Comparison of ENCODE assay signal across 1 cellular context in the genomic region with DNA sequence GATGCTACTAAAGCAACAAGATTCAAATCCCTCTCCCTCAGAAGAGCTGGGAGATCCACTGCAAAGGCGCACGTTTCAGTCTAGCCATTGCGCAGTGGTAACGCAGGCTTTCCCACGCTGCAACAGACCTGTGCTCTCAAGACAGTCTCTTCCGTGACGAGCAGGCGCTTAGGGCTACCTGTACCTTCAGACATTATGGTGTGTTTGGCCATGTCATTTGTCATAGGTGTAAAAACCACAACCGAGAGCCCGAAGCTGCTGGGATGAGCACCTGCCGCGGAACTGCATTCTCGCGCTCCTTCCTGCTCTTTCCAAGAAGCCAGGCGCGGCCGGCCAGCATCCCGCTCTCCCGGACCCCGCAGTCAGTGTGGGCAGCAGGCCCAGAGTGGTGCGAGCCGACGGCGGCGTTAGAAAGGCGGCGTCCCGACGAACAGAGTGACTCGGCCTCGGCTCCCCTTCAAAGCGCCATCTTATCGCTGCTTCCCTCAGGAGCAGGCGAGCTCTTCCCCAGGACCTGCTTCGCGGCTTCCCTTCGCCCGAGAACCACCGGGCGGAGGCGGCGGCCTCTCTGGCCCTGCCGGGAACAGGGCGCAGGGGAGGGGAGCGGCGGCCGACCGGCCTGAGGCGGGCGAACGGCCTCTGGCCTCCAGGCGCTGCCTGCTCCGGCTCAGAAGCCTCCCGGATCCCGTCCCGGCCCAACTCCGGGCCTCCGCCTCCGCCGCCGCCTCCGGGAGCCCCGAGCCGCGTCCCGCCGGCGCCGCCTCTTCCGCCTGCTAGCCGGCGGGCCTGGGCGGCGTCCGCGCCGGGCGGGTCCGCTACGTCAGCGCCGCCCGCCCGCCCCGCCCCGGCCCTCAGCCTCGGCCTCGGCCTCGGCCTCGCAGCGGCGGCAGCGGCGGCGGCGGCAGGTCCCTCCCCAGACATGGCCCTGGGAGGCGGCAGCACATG.
TF ChIP-seq lines count a peak whose summit lies in the region.

A gene with protein sequence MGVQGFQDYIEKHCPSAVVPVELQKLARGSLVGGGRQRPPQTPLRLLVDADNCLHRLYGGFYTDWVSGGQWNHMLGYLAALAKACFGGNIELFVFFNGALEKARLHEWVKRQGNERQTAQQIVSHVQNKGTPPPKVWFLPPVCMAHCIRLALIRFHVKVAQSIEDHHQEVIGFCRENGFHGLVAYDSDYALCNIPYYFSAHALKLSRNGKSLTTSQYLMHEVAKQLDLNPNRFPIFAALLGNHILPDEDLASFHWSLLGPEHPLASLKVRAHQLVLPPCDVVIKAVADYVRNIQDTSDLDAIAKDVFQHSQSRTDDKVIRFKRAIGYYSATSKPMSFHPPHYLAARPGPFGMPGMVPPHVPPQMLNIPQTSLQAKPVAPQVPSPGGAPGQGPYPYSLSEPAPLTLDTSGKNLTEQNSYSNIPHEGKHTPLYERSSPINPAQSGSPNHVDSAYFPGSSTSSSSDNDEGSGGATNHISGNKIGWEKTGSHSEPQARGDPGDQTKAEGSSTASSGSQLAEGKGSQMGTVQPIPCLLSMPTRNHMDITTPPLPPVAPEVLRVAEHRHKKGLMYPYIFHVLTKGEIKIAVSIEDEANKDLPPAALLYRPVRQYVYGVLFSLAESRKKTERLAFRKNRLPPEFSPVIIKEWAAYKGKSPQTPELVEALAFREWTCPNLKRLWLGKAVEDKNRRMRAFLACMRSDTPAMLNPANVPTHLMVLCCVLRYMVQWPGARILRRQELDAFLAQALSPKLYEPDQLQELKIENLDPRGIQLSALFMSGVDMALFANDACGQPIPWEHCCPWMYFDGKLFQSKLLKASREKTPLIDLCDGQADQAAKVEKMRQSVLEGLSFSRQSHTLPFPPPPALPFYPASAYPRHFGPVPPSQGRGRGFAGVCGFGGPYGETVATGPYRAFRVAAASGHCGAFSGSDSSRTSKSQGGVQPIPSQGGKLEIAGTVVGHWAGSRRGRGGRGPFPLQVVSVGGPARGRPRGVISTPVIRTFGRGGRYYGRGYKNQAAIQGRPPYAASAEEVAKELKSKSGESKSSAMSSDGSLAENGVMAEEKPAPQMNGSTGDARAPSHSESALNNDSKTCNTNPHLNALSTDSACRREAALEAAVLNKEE (plus strand): TSS at position 869 of the 945 bp plus-strand sequence. CDS start 231 bp downstream, outside the sequence.

TF ChIP-seq in HepG2, 621 proteins besides CTCF, POLR2A, EP300 and RAD21 (continued from another document and continues in another):
- TF ChIP-seq, protein P1, sequence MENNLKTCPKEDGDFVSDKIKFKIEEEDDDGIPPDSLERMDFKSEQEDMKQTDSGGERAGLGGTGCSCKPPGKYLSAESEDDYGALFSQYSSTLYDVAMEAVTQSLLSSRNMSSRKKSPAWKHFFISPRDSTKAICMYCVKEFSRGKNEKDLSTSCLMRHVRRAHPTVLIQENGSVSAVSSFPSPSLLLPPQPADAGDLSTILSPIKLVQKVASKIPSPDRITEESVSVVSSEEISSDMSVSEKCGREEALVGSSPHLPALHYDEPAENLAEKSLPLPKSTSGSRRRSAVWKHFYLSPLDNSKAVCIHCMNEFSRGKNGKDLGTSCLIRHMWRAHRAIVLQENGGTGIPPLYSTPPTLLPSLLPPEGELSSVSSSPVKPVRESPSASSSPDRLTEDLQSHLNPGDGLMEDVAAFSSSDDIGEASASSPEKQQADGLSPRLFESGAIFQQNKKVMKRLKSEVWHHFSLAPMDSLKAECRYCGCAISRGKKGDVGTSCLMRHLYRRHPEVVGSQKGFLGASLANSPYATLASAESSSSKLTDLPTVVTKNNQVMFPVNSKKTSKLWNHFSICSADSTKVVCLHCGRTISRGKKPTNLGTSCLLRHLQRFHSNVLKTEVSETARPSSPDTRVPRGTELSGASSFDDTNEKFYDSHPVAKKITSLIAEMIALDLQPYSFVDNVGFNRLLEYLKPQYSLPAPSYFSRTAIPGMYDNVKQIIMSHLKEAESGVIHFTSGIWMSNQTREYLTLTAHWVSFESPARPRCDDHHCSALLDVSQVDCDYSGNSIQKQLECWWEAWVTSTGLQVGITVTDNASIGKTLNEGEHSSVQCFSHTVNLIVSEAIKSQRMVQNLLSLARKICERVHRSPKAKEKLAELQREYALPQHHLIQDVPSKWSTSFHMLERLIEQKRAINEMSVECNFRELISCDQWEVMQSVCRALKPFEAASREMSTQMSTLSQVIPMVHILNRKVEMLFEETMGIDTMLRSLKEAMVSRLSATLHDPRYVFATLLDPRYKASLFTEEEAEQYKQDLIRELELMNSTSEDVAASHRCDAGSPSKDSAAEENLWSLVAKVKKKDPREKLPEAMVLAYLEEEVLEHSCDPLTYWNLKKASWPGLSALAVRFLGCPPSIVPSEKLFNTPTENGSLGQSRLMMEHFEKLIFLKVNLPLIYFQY (CRISPR knock-in tag; IDR thresholded peaks at IDR 0.05; ENCODE audit: borderline replicate concordance) = no peak
- TF ChIP-seq, protein P2, sequence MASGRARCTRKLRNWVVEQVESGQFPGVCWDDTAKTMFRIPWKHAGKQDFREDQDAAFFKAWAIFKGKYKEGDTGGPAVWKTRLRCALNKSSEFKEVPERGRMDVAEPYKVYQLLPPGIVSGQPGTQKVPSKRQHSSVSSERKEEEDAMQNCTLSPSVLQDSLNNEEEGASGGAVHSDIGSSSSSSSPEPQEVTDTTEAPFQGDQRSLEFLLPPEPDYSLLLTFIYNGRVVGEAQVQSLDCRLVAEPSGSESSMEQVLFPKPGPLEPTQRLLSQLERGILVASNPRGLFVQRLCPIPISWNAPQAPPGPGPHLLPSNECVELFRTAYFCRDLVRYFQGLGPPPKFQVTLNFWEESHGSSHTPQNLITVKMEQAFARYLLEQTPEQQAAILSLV (CRISPR knock-in tag; IDR thresholded peaks at IDR 0.05; ENCODE audit: borderline replicate concordance) = no peak
- TF ChIP-seq ELF4 (CRISPR knock-in tag; IDR thresholded peaks at IDR 0.05; ENCODE audit: borderline replicate concordance) (no peak), FOXA3 (CRISPR knock-in tag; IDR thresholded peaks at IDR 0.05) (no peak), ZNF619 (CRISPR knock-in tag; IDR thresholded peaks at IDR 0.05) (0 out of 2 replicates have a peak, but pooled peaks have one; percentile 46), AGO1 (IDR thresholded peaks at IDR 0.05; ENCODE audit: low read depth, low read length, poor library complexity, severe bottlenecking) (peak; percentile 32), GATAD2A (CRISPR knock-in tag; IDR thresholded peaks at IDR 0.05) (no peak), SALL2 (CRISPR knock-in tag; IDR thresholded peaks at IDR 0.05) (no peak; the same call in 1 of the 2 replicates), JARID2 (CRISPR knock-in tag; IDR thresholded peaks at IDR 0.05; ENCODE audit: insufficient replicate concordance) (no peak), ESRRA (CRISPR knock-in tag; IDR thresholded peaks at IDR 0.05; ENCODE audit: low read depth) (no peak), PHB2 (IDR thresholded peaks at IDR 0.05; ENCODE audit: partially characterized antibody) (no peak), NPAS2 (CRISPR knock-in tag; IDR thresholded peaks at IDR 0.05; ENCODE audit: borderline replicate concordance) (no peak), ZNF788 (CRISPR knock-in tag; IDR thresholded peaks at IDR 0.05; ENCODE audit: borderline replicate concordance) (no peak), ZNF160 (CRISPR knock-in tag; IDR thresholded peaks at IDR 0.05) (no peak; the same call in 1 of the 2 replicates), RFX3 (CRISPR knock-in tag; IDR thresholded peaks at IDR 0.05) (no peak), THAP7 (CRISPR knock-in tag; IDR thresholded peaks at IDR 0.05) (no peak), NR1H2 (CRISPR knock-in tag; IDR thresholded peaks at IDR 0.05; ENCODE audit: borderline replicate concordance, low read depth) (no peak), THAP11 (CRISPR knock-in tag; IDR thresholded peaks at IDR 0.05) (peak; percentile 38; the same call in 1 of the 2 replicates), RCOR2 (CRISPR knock-in tag; IDR thresholded peaks at IDR 0.05) (no peak), PLRG1 (conservative IDR thresholded peaks at IDR 0.05) (no peak), MXI1 (IDR thresholded peaks at IDR 0.05; ENCODE audit: borderline replicate concordance, low read depth, low read length) (peak; percentile 29; the same call in 1 of the 3 replicates), SMC3 (IDR thresholded peaks at IDR 0.05; ENCODE audit: low read length) (no peak), ZNF232 (CRISPR knock-in tag; IDR thresholded peaks at IDR 0.05; ENCODE audit: borderline replicate concordance) (0 out of 2 replicates have a peak, but pooled peaks have one; percentile 52), ZNF484 (CRISPR knock-in tag; IDR thresholded peaks at IDR 0.05; ENCODE audit: borderline replicate concordance, low read depth) (no peak), STAG1 (CRISPR knock-in tag; IDR thresholded peaks at IDR 0.05) (0 out of 2 replicates have a peak, but pooled peaks have one; percentile 9), YEATS4 (CRISPR knock-in tag; IDR thresholded peaks at IDR 0.05; ENCODE audit: borderline replicate concordance) (peak; percentile 78), FOXA1 (IDR thresholded peaks at IDR 0.05) (no peak), FOXA1 (CRISPR knock-in tag; IDR thresholded peaks at IDR 0.05) (no peak), CREB1 (IDR thresholded peaks at IDR 0.05) (no peak), CREB1 (CRISPR knock-in tag; IDR thresholded peaks at IDR 0.05) (no peak), ZNF235 (CRISPR knock-in tag; IDR thresholded peaks at IDR 0.05; ENCODE audit: borderline replicate concordance) (peak; percentile 83; the same call in 1 of the 2 replicates), RARG (CRISPR knock-in tag; IDR thresholded peaks at IDR 0.05; ENCODE audit: low read depth) (no peak), SP1 (IDR thresholded peaks at IDR 0.05) (no peak), SP1 (CRISPR knock-in tag; IDR thresholded peaks at IDR 0.05) (no peak), MLLT10 (CRISPR knock-in tag; IDR thresholded peaks at IDR 0.05) (no peak), SATB2 (CRISPR knock-in tag; IDR thresholded peaks at IDR 0.05) (0 out of 2 replicates have a peak, but pooled peaks have one; percentile 23), ZFAT (CRISPR knock-in tag; conservative IDR thresholded peaks at IDR 0.05) (no peak), ZNF512B (CRISPR knock-in tag; IDR thresholded peaks at IDR 0.05; ENCODE audit: borderline replicate concordance) (no peak), MED8 (CRISPR knock-in tag; IDR thresholded peaks at IDR 0.05; ENCODE audit: insufficient replicate concordance) (peak; percentile 36), NFKB2 (CRISPR knock-in tag; IDR thresholded peaks at IDR 0.05; ENCODE audit: borderline replicate concordance) (peak; percentile 88; the same call in 1 of the 2 replicates), ONECUT2 (CRISPR knock-in tag; IDR thresholded peaks at IDR 0.05) (no peak), ADNP (CRISPR knock-in tag; IDR thresholded peaks at IDR 0.05) (no peak)
- TF ChIP-seq, protein P3, sequence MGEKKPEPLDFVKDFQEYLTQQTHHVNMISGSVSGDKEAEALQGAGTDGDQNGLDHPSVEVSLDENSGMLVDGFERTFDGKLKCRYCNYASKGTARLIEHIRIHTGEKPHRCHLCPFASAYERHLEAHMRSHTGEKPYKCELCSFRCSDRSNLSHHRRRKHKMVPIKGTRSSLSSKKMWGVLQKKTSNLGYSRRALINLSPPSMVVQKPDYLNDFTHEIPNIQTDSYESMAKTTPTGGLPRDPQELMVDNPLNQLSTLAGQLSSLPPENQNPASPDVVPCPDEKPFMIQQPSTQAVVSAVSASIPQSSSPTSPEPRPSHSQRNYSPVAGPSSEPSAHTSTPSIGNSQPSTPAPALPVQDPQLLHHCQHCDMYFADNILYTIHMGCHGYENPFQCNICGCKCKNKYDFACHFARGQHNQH (CRISPR knock-in tag; IDR thresholded peaks at IDR 0.05) = peak; percentile 16; the same call in 1 of the 2 replicates
- TF ChIP-seq, protein P4, sequence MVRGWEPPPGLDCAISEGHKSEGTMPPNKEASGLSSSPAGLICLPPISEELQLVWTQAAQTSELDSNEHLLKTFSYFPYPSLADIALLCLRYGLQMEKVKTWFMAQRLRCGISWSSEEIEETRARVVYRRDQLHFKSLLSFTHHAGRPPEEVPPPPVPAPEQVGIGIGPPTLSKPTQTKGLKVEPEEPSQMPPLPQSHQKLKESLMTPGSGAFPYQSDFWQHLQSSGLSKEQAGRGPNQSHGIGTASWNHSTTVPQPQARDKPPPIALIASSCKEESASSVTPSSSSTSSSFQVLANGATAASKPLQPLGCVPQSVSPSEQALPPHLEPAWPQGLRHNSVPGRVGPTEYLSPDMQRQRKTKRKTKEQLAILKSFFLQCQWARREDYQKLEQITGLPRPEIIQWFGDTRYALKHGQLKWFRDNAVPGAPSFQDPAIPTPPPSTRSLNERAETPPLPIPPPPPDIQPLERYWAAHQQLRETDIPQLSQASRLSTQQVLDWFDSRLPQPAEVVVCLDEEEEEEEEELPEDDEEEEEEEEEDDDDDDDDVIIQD (CRISPR knock-in tag; IDR thresholded peaks at IDR 0.05; ENCODE audit: low read depth) = no peak
- TF ChIP-seq, protein P5, sequence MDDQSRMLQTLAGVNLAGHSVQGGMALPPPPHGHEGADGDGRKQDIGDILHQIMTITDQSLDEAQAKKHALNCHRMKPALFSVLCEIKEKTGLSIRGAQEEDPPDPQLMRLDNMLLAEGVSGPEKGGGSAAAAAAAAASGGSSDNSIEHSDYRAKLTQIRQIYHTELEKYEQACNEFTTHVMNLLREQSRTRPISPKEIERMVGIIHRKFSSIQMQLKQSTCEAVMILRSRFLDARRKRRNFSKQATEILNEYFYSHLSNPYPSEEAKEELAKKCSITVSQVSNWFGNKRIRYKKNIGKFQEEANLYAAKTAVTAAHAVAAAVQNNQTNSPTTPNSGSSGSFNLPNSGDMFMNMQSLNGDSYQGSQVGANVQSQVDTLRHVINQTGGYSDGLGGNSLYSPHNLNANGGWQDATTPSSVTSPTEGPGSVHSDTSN (CRISPR knock-in tag; IDR thresholded peaks at IDR 0.05; ENCODE audit: borderline replicate concordance) = 0 out of 2 replicates have a peak, but pooled peaks have one; percentile 42
